20 cellular contexts compared by ENCODE assay signal in genomic region chr21:23384679-23385078, GRCh38.
DNase-seq lines count a peak whose midpoint lies in the region; ATAC-seq and TF ChIP-seq lines count a peak whose summit lies in the region.
"Had no signal": no experiment of that assay in that cellular context is flagged by ENCODE, and none has a peak within 500 bp of the region (broad histone marks: within the 10 kb centered on the region; RNA-seq: fewer than 3 reads in every experiment).

No MANE protein-coding gene starts in this region.

- H3K4me1 Mint-ChIP-seq in endothelial cell (ENCODE audit: unreplicated experiment) (peaks cover 8% of the 10 kb centered on the region), immature natural killer cell (no peaks in the 10 kb centered on the region)
- H3K4me1 Mint-ChIP-seq: CD4-positive, alpha-beta memory T cell had no signal

- H3K4me3 Mint-ChIP-seq in endothelial cell (ENCODE audit: unreplicated experiment) = peak overlapping the region; percentile 93
- no peak overlapping the region for H3K4me3 Mint-ChIP-seq in immature natural killer cell
- H3K4me3 Mint-ChIP-seq: CD4-positive, alpha-beta memory T cell had no signal

- H3K27ac Mint-ChIP-seq in endothelial cell (ENCODE audit: unreplicated experiment) (peak overlapping the region; percentile 95), immature natural killer cell (no peak overlapping the region)
- H3K27ac Mint-ChIP-seq: CD4-positive, alpha-beta memory T cell had no signal

- TF ChIP-seq CTCF in endothelial cell (IDR thresholded peaks at IDR 0.05; ENCODE audit: unreplicated experiment) (no peak), right atrium auricular region (IDR thresholded peaks at IDR 0.05) (no peak)

- H3K4me1 ChIP-seq in right atrium auricular region = no peaks in the 10 kb centered on the region
- H3K4me1 ChIP-seq: BLaER1 treated with 17β-estradiol and CSF1 and Interleukin-3, amounts not matched to agents 10 nM and 100 nM had no signal

- intact Hi-C loops in Right ventricle myocardium superior (cut with DNase I) = no loop called here

- no peaks in the 10 kb centered on the region for H3K36me3 Mint-ChIP-seq in endothelial cell (ENCODE audit: low read depth, unreplicated experiment)
- H3K36me3 Mint-ChIP-seq in immature natural killer cell = peaks cover 0 to 4% (median 0%) of the 10 kb centered on the region in 3 donors
- H3K36me3 Mint-ChIP-seq: CD4-positive, alpha-beta memory T cell had no signal

- no peak for ATAC-seq in Right ventricle myocardium superior (ENCODE audit: poor library complexity)
- ATAC-seq: Panc1, SK-N-SH treated with all-trans-retinoic acid at 6 μM for 48 hours had no signal

- H3K4me3 ChIP-seq in right atrium auricular region = no peak overlapping the region
- H3K4me3 ChIP-seq: BLaER1 treated with 17β-estradiol and CSF1 and Interleukin-3, amounts not matched to agents 10 nM and 100 nM had no signal

- H3K27ac ChIP-seq in right atrium auricular region = no peak overlapping the region
- H3K27ac ChIP-seq: BLaER1 treated with 17β-estradiol and CSF1 and Interleukin-3, amounts not matched to agents 10 nM and 100 nM had no signal

- no peaks in the 10 kb centered on the region for H3K36me3 ChIP-seq in right atrium auricular region
- H3K36me3 ChIP-seq: BLaER1 treated with 17β-estradiol and CSF1 and Interleukin-3, amounts not matched to agents 10 nM and 100 nM had no signal

- H3K9me3 Mint-ChIP-seq in endothelial cell (ENCODE audit: unreplicated experiment) (no peaks in the 10 kb centered on the region), immature natural killer cell (peaks cover 6 to 27% (median 12%) of the 10 kb centered on the region in 6 donors)

- H3K27me3 ChIP-seq in right atrium auricular region = no peaks in the 10 kb centered on the region
- H3K27me3 ChIP-seq: BLaER1 treated with 17β-estradiol and CSF1 and Interleukin-3, amounts not matched to agents 10 nM and 100 nM had no signal

- H3K27me3 Mint-ChIP-seq in endothelial cell (ENCODE audit: unreplicated experiment) = peaks cover 2% of the 10 kb centered on the region
- H3K27me3 Mint-ChIP-seq in immature natural killer cell (ENCODE audit: low read depth in 3 of 3) = no peaks in the 10 kb centered on the region
- H3K27me3 Mint-ChIP-seq: CD4-positive, alpha-beta memory T cell had no signal

- DNase-seq in NCI-H82 (lab: John Stamatoyannopoulos, UW) (peak; percentile 6), NCI-H82 treated with DMSO at 0.1 percent for 48 hours (lab: John Stamatoyannopoulos, UW; ENCODE audit: unreplicated experiment) (no peak), endothelial cell (ENCODE audit: low spot score) (peak; percentile 63), iPS-NIHi11 (ENCODE audit: low spot score) (peak; percentile 4), Right ventricle myocardium superior (no peak), immature natural killer cell (no peak), right atrium auricular region (ENCODE audit: low spot score) (no peak)
- DNase-seq: 8988T; CD4-positive, alpha-beta memory T cell; DMS53; GDM1; KG1; NCI-H1092 treated with DMSO at 0.1 percent for 48 hours; NCI-H1436 treated with DMSO at 0.1 percent for 48 hours; NCI-H1930; NCI-H510A; NK-92 treated with Interleukin-12 subunit alpha and Interleukin-12 subunit beta, amount 100 ng/mL, for 24 hours had no signal

- no peaks in the 10 kb centered on the region for H3K9me3 ChIP-seq in right atrium auricular region

Comparison
In these comparisons a context has a peak if more than half of its experiments do, and no peak if none do; other contexts are left out.
1. DNase-seq: peak in NCI-H82 (single experiment), endothelial cell (single experiment) and iPS-NIHi11 (single experiment); none in NCI-H82 treated with DMSO at 0.1 percent for 48 hours (single experiment), Right ventricle myocardium superior (single experiment), immature natural killer cell (0 of 3) and right atrium auricular region (single experiment).